ENCODE assay signal across 28 cellular contexts in genomic region chr3:185504636-185505035, GRCh38. TPM values are rescaled to one million over a fixed set of nuclear protein-coding genes. Genes with fewer than 3 reads are reported as not detected.
"Had no signal": no experiment of that assay in that cellular context is flagged by ENCODE, and none has a peak within 500 bp of the region (broad histone marks: within the 10 kb centered on the region; RNA-seq: fewer than 3 reads in every experiment).

No MANE protein-coding gene starts in this region.

- H3K4me3 ChIP-seq: body of pancreas, esophagus muscularis mucosa, gastrocnemius medialis, ovary, psoas muscle, right atrium auricular region, spleen, tibial artery had no signal

- H3K36me3 ChIP-seq: esophagus muscularis mucosa, gastrocnemius medialis, ovary, right atrium auricular region, spleen, WERI-Rb-1 had no signal

- H3K4me1 ChIP-seq: gastrocnemius medialis, psoas muscle, tibial artery had no signal

- H3K9me3 ChIP-seq: body of pancreas, esophagus muscularis mucosa, gastrocnemius medialis, ovary, psoas muscle, right atrium auricular region, spleen, tibial artery had no signal

- ATAC-seq: activated CD8-positive, alpha-beta T cell treated with anti-CD3 and anti-CD28 coated beads, Interleukin-2, amount 10 ng/mL, durations not matched to agents 7 days and 5 days; body of pancreas; gastrocnemius medialis; natural killer cell treated with Interleukin-12 subunit alpha and Interleukin-12 subunit beta and Interleukin-15 and Interleukin-18, amount 100 ng/mL, for 72 hours; psoas muscle; stimulated activated naive CD8-positive, alpha-beta T cell treated with anti-CD3 and anti-CD28 coated beads, Interleukin-15, Interleukin-2, amounts not matched to agents 100 U/mL and 50 U/mL, for 24 hours had no signal

- H3K27me3 ChIP-seq: body of pancreas, gastrocnemius medialis, ovary, right atrium auricular region, tibial artery had no signal

- DNase-seq: activated CD4-positive, alpha-beta T cell treated with anti-CD3 and anti-CD28 coated beads, Interleukin-2, amount 50 U/mL, for 1 hour; activated CD4-positive, CD25-positive, alpha-beta regulatory T cell treated with anti-CD3 and anti-CD28 coated beads, Interleukin-2, amount 50 U/mL, for 72 hours; activated CD8-positive, alpha-beta T cell treated with anti-CD3 and anti-CD28 coated beads, Interleukin-2, amount 10 ng/mL, durations not matched to agents 7 days and 5 days; activated gamma-delta T cell; anterior cingulate cortex; central memory CD4-positive, alpha-beta T cell; dermis blood vessel endothelial cell; effector CD8-positive, alpha-beta T cell; gastrocnemius medialis; head of caudate nucleus; hypothalamus; ovary; psoas muscle; spleen; stimulated activated CD4-positive, alpha-beta T cell treated with anti-CD3 and anti-CD28 coated beads, Interleukin-4, amount 100 ng/mL, for 1 hour; stimulated activated naive CD8-positive, alpha-beta T cell treated with anti-CD3 and anti-CD28 coated beads, Interleukin-15, Interleukin-2, amounts not matched to agents 100 U/mL and 50 U/mL, for 24 hours; substantia nigra; T-helper 1 cell; tibial artery; WERI-Rb-1 had no signal

- FAIRE-seq: islet of Langerhans, TTC549 had no signal

- H3K27ac ChIP-seq: body of pancreas, esophagus muscularis mucosa, gastrocnemius medialis, ovary, psoas muscle, right atrium auricular region, spleen, tibial artery, WERI-Rb-1 had no signal

RNA-seq across cellular contexts. Expression of gene LIPH, which starts 47.8 kb away (rescaled TPM):
- total RNA-seq: activated CD8-positive, alpha-beta T cell treated with anti-CD3 and anti-CD28 coated beads, Interleukin-2, amount 10 ng/mL, durations not matched to agents 7 days and 5 days; activated T-helper 1 cell treated with anti-CD3 and anti-CD28 coated beads, Interleukin-12 subunit alpha, Interleukin-12 subunit beta, Interleukin-2, Interleukin-4 antibody, amounts not matched to agents 30 ng/mL and 10 ng/mL and 1 ng/mL, durations not matched to agents 14 hours and 24 hours and 36 hours; dermis blood vessel endothelial cell; lung microvascular endothelial cell; natural killer cell treated with Interleukin-12 subunit alpha and Interleukin-12 subunit beta and Interleukin-15 and Interleukin-18, amount 100 ng/mL, for 72 hours; psoas muscle had no signal
